1 cellular context compared by ENCODE assay signal in the genomic region with DNA sequence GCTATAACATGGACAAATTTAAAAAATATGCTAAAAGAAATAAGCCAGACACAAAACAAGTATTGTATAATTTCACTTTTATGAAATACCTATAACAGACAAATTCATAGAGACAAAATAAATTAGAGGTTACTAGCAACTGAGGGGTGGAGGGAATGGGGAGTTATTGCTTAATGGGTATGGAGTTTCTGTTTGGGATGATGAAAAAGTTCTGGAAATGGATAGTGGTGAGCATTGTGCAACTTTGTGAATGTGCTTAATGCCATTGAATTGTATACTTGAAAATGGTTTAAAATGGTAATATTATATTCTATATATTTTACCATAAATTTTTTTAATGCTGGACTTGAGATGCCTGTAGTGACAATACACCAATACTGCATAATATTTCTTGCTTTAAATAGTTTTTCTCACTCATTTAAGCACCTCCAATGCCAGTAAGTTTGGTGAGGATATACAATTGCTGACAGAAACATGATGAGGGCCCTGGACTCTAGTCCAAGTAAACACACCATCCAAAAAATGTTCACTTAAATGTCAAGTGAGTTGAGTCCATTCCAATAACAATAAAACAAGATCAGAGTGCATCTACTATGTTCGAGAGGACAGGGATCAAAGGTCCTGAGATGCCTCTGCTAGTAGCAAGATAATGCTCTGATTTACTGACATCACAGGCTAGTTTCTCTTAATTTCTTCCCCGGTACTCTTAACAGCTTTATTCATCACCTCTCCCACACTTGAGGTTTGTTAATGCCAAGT.
TF ChIP-seq lines count a peak whose summit lies in the region.

No MANE protein-coding gene starts in this region.

TF ChIP-seq in GM23338, 12 proteins besides CTCF, POLR2A, EP300 and RAD21:
- TF ChIP-seq ZNF114 (CRISPR knock-in tag; IDR thresholded peaks at IDR 0.05) = no peak
- TF ChIP-seq, protein P1, sequence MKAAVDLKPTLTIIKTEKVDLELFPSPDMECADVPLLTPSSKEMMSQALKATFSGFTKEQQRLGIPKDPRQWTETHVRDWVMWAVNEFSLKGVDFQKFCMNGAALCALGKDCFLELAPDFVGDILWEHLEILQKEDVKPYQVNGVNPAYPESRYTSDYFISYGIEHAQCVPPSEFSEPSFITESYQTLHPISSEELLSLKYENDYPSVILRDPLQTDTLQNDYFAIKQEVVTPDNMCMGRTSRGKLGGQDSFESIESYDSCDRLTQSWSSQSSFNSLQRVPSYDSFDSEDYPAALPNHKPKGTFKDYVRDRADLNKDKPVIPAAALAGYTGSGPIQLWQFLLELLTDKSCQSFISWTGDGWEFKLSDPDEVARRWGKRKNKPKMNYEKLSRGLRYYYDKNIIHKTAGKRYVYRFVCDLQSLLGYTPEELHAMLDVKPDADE (IDR thresholded peaks at IDR 0.05) = no peak
- TF ChIP-seq, protein P2, sequence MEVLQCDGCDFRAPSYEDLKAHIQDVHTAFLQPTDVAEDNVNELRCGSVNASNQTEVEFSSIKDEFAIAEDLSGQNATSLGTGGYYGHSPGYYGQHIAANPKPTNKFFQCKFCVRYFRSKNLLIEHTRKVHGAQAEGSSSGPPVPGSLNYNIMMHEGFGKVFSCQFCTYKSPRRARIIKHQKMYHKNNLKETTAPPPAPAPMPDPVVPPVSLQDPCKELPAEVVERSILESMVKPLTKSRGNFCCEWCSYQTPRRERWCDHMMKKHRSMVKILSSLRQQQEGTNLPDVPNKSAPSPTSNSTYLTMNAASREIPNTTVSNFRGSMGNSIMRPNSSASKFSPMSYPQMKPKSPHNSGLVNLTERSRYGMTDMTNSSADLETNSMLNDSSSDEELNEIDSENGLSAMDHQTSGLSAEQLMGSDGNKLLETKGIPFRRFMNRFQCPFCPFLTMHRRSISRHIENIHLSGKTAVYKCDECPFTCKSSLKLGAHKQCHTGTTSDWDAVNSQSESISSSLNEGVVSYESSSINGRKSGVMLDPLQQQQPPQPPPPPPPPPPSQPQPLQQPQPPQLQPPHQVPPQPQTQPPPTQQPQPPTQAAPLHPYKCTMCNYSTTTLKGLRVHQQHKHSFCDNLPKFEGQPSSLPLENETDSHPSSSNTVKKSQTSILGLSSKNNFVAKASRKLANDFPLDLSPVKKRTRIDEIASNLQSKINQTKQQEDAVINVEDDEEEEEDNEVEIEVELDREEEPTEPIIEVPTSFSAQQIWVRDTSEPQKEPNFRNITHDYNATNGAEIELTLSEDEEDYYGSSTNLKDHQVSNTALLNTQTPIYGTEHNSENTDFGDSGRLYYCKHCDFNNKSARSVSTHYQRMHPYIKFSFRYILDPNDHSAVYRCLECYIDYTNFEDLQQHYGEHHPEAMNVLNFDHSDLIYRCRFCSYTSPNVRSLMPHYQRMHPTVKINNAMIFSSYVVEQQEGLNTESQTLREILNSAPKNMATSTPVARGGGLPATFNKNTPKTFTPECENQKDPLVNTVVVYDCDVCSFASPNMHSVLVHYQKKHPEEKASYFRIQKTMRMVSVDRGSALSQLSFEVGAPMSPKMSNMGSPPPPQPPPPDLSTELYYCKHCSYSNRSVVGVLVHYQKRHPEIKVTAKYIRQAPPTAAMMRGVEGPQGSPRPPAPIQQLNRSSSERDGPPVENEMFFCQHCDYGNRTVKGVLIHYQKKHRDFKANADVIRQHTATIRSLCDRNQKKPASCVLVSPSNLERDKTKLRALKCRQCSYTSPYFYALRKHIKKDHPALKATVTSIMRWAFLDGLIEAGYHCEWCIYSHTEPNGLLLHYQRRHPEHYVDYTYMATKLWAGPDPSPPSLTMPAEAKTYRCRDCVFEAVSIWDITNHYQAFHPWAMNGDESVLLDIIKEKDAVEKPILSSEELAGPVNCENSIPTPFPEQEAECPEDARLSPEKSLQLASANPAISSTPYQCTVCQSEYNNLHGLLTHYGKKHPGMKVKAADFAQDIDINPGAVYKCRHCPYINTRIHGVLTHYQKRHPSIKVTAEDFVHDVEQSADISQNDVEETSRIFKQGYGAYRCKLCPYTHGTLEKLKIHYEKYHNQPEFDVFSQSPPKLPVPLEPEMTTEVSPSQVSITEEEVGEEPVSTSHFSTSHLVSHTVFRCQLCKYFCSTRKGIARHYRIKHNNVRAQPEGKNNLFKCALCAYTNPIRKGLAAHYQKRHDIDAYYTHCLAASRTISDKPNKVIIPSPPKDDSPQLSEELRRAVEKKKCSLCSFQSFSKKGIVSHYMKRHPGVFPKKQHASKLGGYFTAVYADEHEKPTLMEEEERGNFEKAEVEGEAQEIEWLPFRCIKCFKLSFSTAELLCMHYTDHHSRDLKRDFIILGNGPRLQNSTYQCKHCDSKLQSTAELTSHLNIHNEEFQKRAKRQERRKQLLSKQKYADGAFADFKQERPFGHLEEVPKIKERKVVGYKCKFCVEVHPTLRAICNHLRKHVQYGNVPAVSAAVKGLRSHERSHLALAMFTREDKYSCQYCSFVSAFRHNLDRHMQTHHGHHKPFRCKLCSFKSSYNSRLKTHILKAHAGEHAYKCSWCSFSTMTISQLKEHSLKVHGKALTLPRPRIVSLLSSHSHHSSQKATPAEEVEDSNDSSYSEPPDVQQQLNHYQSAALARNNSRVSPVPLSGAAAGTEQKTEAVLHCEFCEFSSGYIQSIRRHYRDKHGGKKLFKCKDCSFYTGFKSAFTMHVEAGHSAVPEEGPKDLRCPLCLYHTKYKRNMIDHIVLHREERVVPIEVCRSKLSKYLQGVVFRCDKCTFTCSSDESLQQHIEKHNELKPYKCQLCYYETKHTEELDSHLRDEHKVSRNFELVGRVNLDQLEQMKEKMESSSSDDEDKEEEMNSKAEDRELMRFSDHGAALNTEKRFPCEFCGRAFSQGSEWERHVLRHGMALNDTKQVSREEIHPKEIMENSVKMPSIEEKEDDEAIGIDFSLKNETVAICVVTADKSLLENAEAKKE (CRISPR knock-in tag; IDR thresholded peaks at IDR 0.05) = no peak
- TF ChIP-seq, protein P3, sequence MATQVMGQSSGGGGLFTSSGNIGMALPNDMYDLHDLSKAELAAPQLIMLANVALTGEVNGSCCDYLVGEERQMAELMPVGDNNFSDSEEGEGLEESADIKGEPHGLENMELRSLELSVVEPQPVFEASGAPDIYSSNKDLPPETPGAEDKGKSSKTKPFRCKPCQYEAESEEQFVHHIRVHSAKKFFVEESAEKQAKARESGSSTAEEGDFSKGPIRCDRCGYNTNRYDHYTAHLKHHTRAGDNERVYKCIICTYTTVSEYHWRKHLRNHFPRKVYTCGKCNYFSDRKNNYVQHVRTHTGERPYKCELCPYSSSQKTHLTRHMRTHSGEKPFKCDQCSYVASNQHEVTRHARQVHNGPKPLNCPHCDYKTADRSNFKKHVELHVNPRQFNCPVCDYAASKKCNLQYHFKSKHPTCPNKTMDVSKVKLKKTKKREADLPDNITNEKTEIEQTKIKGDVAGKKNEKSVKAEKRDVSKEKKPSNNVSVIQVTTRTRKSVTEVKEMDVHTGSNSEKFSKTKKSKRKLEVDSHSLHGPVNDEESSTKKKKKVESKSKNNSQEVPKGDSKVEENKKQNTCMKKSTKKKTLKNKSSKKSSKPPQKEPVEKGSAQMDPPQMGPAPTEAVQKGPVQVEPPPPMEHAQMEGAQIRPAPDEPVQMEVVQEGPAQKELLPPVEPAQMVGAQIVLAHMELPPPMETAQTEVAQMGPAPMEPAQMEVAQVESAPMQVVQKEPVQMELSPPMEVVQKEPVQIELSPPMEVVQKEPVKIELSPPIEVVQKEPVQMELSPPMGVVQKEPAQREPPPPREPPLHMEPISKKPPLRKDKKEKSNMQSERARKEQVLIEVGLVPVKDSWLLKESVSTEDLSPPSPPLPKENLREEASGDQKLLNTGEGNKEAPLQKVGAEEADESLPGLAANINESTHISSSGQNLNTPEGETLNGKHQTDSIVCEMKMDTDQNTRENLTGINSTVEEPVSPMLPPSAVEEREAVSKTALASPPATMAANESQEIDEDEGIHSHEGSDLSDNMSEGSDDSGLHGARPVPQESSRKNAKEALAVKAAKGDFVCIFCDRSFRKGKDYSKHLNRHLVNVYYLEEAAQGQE (IDR thresholded peaks at IDR 0.05; ENCODE audit: unreplicated experiment) = no peak
- TF ChIP-seq ZNF331 (CRISPR knock-in tag; IDR thresholded peaks at IDR 0.05; ENCODE audit: low read depth) = no peak
- TF ChIP-seq NANOG (IDR thresholded peaks at IDR 0.05; ENCODE audit: borderline replicate concordance) = no peak
- TF ChIP-seq POLR2AphosphoS5 (IDR thresholded peaks at IDR 0.05; ENCODE audit: low read depth) = no peak
- no peak for TF ChIP-seq CREB1 (CRISPR knock-in tag; IDR thresholded peaks at IDR 0.05; ENCODE audit: low read depth)
